ENCODE assay signal across 13 cellular contexts in the genomic region with DNA sequence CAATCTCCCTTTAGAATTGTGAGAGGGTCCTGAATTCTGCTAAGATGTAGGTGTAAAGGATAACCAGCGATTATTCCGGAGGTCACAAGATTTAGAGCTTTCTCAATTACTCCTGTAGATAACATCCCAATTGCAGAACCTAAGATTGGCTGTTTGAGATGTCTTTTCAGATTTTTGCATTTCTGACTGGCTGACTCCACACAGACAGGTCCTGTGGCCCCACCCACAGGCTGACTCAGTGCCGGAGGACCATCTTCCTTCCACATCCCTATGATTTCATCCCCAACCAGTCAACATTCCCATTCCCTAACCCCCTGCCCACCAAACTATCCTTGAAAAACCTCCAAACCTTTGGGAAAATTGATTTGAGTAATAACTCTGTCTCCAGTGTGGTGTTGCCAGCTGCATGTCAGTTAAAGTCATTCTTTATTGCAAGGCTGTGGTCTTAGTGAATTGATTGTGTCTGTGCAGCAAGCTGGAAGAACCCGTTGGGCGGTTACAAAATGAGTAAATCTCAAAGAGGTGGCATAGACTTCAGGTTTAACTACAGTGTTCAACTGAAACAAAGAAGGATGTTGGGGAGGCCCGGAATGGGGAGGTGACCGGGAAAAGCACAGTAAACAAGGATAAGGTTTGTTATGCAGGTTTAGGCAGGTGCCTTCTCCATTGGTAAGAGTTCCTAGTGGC. TPM values are rescaled to one million over a fixed set of nuclear protein-coding genes. Genes with fewer than 3 reads are reported as not detected.
DNase-seq lines count a peak whose midpoint lies in the region; ATAC-seq and TF ChIP-seq lines count a peak whose summit lies in the region.
"Had no signal": no experiment of that assay in that cellular context is flagged by ENCODE, and none has a peak within 500 bp of the region (broad histone marks: within the 10 kb centered on the region; RNA-seq: fewer than 3 reads in every experiment).

No MANE protein-coding gene starts in this region.

- no peak for TF ChIP-seq CTCF in A673 (conservative IDR thresholded peaks at IDR 0.05; ENCODE audit: low read depth, low read length)
- TF ChIP-seq CTCF in RWPE1 (conservative IDR thresholded peaks at IDR 0.05; ENCODE audit: low read depth) = no peak
- no peak for TF ChIP-seq CTCF in ascending aorta (IDR thresholded peaks at IDR 0.05)

- POLR2A ChIA-PET in A673 (lab: Charles Lee; ENCODE audit: low non-redundant PET) = no interaction called here
- POLR2A ChIA-PET in RWPE1 (lab: Yijun Ruan, JAX; ENCODE audit: low non-redundant PET) = no interaction called here

- H3K4me3 ChIP-seq in A673 (ENCODE audit: low read depth, low read length, poor library complexity, severe bottlenecking) (no peak overlapping the region), ascending aorta (no peak overlapping the region)
- H3K4me3 ChIP-seq: BLaER1, psoas muscle had no signal

- H3K36me3 ChIP-seq in A673 (ENCODE audit: insufficient read depth, low read length, poor library complexity, severe bottlenecking) = no peaks in the 10 kb centered on the region
- H3K36me3 ChIP-seq in ascending aorta = no peaks in the 10 kb centered on the region

- H3K27me3 ChIP-seq in A673 (replicated peaks; ENCODE audit: insufficient read depth, low read depth, low read length, poor library complexity) = no peaks in the 10 kb centered on the region
- H3K27me3 ChIP-seq in ascending aorta = no peaks in the 10 kb centered on the region
- H3K27me3 ChIP-seq: BLaER1 had no signal

- ATAC-seq in GM19035 (IDR thresholded peaks at IDR 0.05; ENCODE audit: unreplicated experiment) = peak; percentile 69
- ATAC-seq: psoas muscle had no signal

- peak overlapping the region; percentile 24 for H3K27ac ChIP-seq in A673 (ENCODE audit: low read depth, low read length, poor library complexity, severe bottlenecking)
- H3K27ac ChIP-seq in RWPE1 = no peak overlapping the region
- no peak overlapping the region for H3K27ac ChIP-seq in ascending aorta
- H3K27ac ChIP-seq: BLaER1, psoas muscle had no signal

- intact Hi-C loops in A673 (cut with micrococcal nuclease; ENCODE audit: unreplicated experiment) (no loop called here), ascending aorta (cut with DNase I) (no loop called here)

- CTCF ChIA-PET in A673 (lab: Charles Lee) (no interaction called here), RWPE1 (lab: Yijun Ruan, JAX) (interaction anchor here (0.5 to 2.1 kb wide), 3 partner anchors 23 to 774 kb away, joined by 3 to 9 read pairs (median 4); partner anchors contain the start of gene FUT8)

- H3K4me1 ChIP-seq in A673 (ENCODE audit: insufficient read depth, low read length, poor library complexity, severe bottlenecking) = peaks cover 22% of the 10 kb centered on the region
- H3K4me1 ChIP-seq in ascending aorta = no peaks in the 10 kb centered on the region
- H3K4me1 ChIP-seq: BLaER1 had no signal

- DNase-seq in A673 (ENCODE audit: low spot score) (no peak), RWPE1 (ENCODE audit: low spot score) (peak; percentile 10), globus pallidus (ENCODE audit: low spot score) (peak; percentile 74), AG20443 (ENCODE audit: low spot score) (no peak), ascending aorta (ENCODE audit: low spot score in 2 of 2) (no peak), SW 1271 (lab: John Stamatoyannopoulos, UW) (no peak)
- no peak for DNase-seq in activated CD8-positive, alpha-beta memory T cell treated with anti-CD3 and anti-CD28 coated beads, Interleukin-2, amount 50 U/mL, for 4 hours
- DNase-seq: NCI-H82; psoas muscle; stimulated activated CD4-positive, alpha-beta T cell treated with anti-CD3 and anti-CD28 coated beads, Interleukin-4, amount 100 ng/mL, for 1 hour had no signal

- BruUV-seq in A673 (replicated peaks; lab: Mats Ljungman, UMichigan) = no TSS peak

- H3K9me3 ChIP-seq in A673 (ENCODE audit: low read depth, low read length, poor library complexity, severe bottlenecking) (no peaks in the 10 kb centered on the region), ascending aorta (no peaks in the 10 kb centered on the region)
- H3K9me3 ChIP-seq: BLaER1, psoas muscle had no signal

RNA-seq across cellular contexts. Expression of gene FNTB, which starts 10.6 kb away (rescaled TPM):
- total RNA-seq in A673 (2021) (22.4 and 24.0 TPM in 2 replicates), ascending aorta (13.9 TPM)

RNA-seq across cellular contexts. Expression of gene RAB15, which starts 25.1 kb away (rescaled TPM):
- total RNA-seq in A673 (2021) = 23.6 and 26.9 TPM in 2 replicates
- total RNA-seq in ascending aorta = 1.6 TPM

RNA-seq across cellular contexts. Expression of gene GPX2, which starts 54.7 kb away (rescaled TPM):
- 0.33 TPM in 1 of 2 replicates, not detected in the other for total RNA-seq in A673 (2021)
- total RNA-seq in ascending aorta = not detected
- total RNA-seq: psoas muscle, subcutaneous adipose tissue had no signal

Comparison
In these comparisons a context has a peak if more than half of its experiments do, and no peak if none do; other contexts are left out.
1. DNase-seq: peak in RWPE1 (single experiment) and globus pallidus (single experiment); none in A673 (single experiment), AG20443 (single experiment), ascending aorta (0 of 2), SW 1271 (0 of 2) and activated CD8-positive, alpha-beta memory T cell treated with anti-CD3 and anti-CD28 coated beads, Interleukin-2, amount 50 U/mL, for 4 hours (single experiment).